In the genomic region with DNA sequence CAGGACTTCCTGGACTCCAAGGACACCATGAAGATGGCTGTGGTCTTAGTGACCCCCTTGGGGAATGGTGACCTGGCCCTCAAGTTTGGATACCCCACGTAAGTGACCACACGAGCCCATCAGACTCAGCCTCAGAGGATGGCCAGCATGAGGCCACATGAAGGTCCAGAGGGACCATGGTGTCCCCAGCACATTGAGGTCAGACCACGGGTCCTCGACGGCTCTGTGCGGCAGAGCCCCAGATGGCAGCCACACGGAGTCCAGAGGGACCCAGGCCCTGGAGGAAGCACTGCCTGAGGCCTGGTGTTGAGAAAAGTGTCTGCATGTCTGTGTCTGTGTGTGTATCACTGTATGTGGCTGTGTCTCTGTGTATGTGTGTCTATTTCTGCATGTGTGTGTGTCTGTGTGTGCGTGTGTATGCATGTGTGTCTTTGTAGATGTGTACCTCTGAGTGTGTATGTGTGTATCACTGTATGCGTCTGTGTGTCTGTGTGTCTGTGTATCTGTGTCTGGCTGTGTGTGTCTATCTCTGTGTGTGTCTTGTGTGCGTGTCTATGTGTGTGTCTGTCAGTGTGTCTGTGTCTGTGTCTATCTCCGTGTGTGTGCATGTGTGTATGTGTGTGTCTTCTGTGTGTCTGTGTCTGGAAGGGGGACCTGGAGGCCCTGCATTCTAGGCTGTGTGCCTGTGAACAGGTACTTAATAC, we compare ENCODE assay signal across 28 cellular contexts. TPM values are rescaled to one million over a fixed set of nuclear protein-coding genes. Genes with fewer than 3 reads are reported as not detected.
A peak's percentile ranks its signal among the peaks of the same experiment; 100 is the strongest.
DNase-seq lines count a peak whose midpoint lies in the region; ATAC-seq, FAIRE-seq and TF ChIP-seq lines count a peak whose summit lies in the region.
"Had no signal": no experiment of that assay in that cellular context is flagged by ENCODE, and none has a peak within 500 bp of the region (broad histone marks: within the 10 kb centered on the region; RNA-seq: fewer than 3 reads in every experiment).

No MANE protein-coding gene starts in this region.

- peaks cover 2% of the 10 kb centered on the region for H3K4me1 Mint-ChIP-seq in activated CD4-positive, alpha-beta T cell treated with anti-CD3 and anti-CD28 coated beads, Interleukin-2, amount 10 ng/mL, durations not matched to agents 7 days and 5 days
- H3K4me1 Mint-ChIP-seq in activated CD4-positive, alpha-beta T cell treated with anti-CD3 and anti-CD28 coated beads for 36 hours, result no peaks in the 10 kb centered on the region
- H3K4me1 Mint-ChIP-seq in endothelial cell (ENCODE audit: unreplicated experiment), result peaks cover 2% of the 10 kb centered on the region
- H3K4me1 Mint-ChIP-seq: mesothelial cell of epicardium; stimulated activated naive CD8-positive, alpha-beta T cell treated with anti-CD3 and anti-CD28 coated beads, Interleukin-15, amount 100 ng/mL, for 72 hours had no signal

- no peaks in the 10 kb centered on the region for H3K9me3 Mint-ChIP-seq in activated CD4-positive, alpha-beta T cell treated with anti-CD3 and anti-CD28 coated beads, Interleukin-2, amount 10 ng/mL, durations not matched to agents 7 days and 5 days
- H3K9me3 Mint-ChIP-seq in activated CD4-positive, alpha-beta T cell treated with anti-CD3 and anti-CD28 coated beads for 36 hours (ENCODE audit: low read depth), result no peaks in the 10 kb centered on the region
- H3K9me3 Mint-ChIP-seq in endothelial cell (ENCODE audit: unreplicated experiment), result no peaks in the 10 kb centered on the region
- H3K9me3 Mint-ChIP-seq: activated naive CD4-positive, alpha-beta T cell treated with anti-CD3 and anti-CD28 coated beads, Interleukin-2, amount 50 U/mL, for 72 hours; mesothelial cell of epicardium; stimulated activated naive CD8-positive, alpha-beta T cell treated with anti-CD3 and anti-CD28 coated beads, Interleukin-15, amount 100 ng/mL, for 72 hours; T-helper 2 cell treated with Interferon-gamma antibody and Interleukin-4, amounts not matched to agents 5 μg/mL and 100 μg/mL, for 36 hours had no signal

- peaks cover 4 to 51% (median 36%) of the 10 kb centered on the region in 3 experiments for H3K27me3 ChIP-seq in neuronal stem cell (ENCODE audit: control insufficient read depth in 3 of 3, insufficient read depth in 3 of 3, low read depth in 1 of 3, low read length in 3 of 3)
- peaks cover 14 to 31% of the 10 kb centered on the region in 2 donors for H3K27me3 ChIP-seq in breast epithelium

- POLR2A ChIA-PET in activated CD4-positive, alpha-beta T cell treated with anti-CD3 and anti-CD28 coated beads, Interleukin-2, amount 10 ng/mL, durations not matched to agents 7 days and 5 days (lab: Charles Lee), result no interaction called here
- POLR2A ChIA-PET in activated CD4-positive, alpha-beta T cell treated with anti-CD3 and anti-CD28 coated beads for 36 hours (lab: Charles Lee), result no interaction called here

- TF ChIP-seq CTCF in endothelial cell (IDR thresholded peaks at IDR 0.05; ENCODE audit: unreplicated experiment) (no peak), breast epithelium (IDR thresholded peaks at IDR 0.05) (no peak)

- no peak overlapping the region for H2BK5ac ChIP-seq in neuronal stem cell (ENCODE audit: low read length)

- intact Hi-C loops in activated CD4-positive, alpha-beta T cell treated with anti-CD3 and anti-CD28 coated beads for 36 hours (cut with DNase I, micrococcal nuclease), result no loop called here
- intact Hi-C loops in breast epithelium (cut with DNase I; ENCODE audit: low total_unique reads), result no loop called here

- H3K9me3 ChIP-seq in neuronal stem cell (replicated peaks in 1 of 2; ENCODE audit: control insufficient read depth in 2 of 2, insufficient read depth in 1 of 2, low read depth in 1 of 2, low read length in 2 of 2) (no peaks in the 10 kb centered on the region), breast epithelium (no peaks in the 10 kb centered on the region)
- H3K9me3 ChIP-seq: left lung, sigmoid colon, tibial nerve had no signal

- no peak overlapping the region for H2BK120ac ChIP-seq in neuronal stem cell (ENCODE audit: low read depth, low read length)

- H2BK15ac ChIP-seq in neuronal stem cell (ENCODE audit: low read length), result peak overlapping the region; percentile 20

- H3K4me1 ChIP-seq in neuronal stem cell (ENCODE audit: control insufficient read depth in 2 of 2, insufficient read depth in 1 of 2, low read depth in 1 of 2, low read length in 2 of 2), result peaks cover 0 to 2% of the 10 kb centered on the region in 2 donors
- no peaks in the 10 kb centered on the region for H3K4me1 ChIP-seq in breast epithelium
- H3K4me1 ChIP-seq: foreskin keratinocyte had no signal

- no peak overlapping the region for H3K9ac ChIP-seq in neuronal stem cell (ENCODE audit: low read depth, low read length, poor library complexity)
- H3K9ac ChIP-seq: GM23248 had no signal

- no peak overlapping the region for H4K8ac ChIP-seq in neuronal stem cell (ENCODE audit: low read depth, low read length)

- H3K23ac ChIP-seq in neuronal stem cell (ENCODE audit: low read depth, low read length, poor library complexity), result no peak overlapping the region

- H3K36me3 ChIP-seq in neuronal stem cell (replicated peaks in 1 of 2; ENCODE audit: control insufficient read depth in 2 of 2, insufficient read depth in 2 of 2, low read length in 2 of 2), result no peaks in the 10 kb centered on the region
- no peaks in the 10 kb centered on the region for H3K36me3 ChIP-seq in breast epithelium
- H3K36me3 ChIP-seq: left lung, sigmoid colon had no signal

- WGBS in neuronal stem cell (ENCODE audit: extremely low coverage in 2 of 2, insufficient read length in 2 of 2, insufficient replicate concordance in 1 of 2), 2 donors, result no CpG with 5 or more reads among the region's 11 CpGs

- peaks cover 28% of the 10 kb centered on the region for H3K27me3 Mint-ChIP-seq in activated CD4-positive, alpha-beta T cell treated with anti-CD3 and anti-CD28 coated beads, Interleukin-2, amount 10 ng/mL, durations not matched to agents 7 days and 5 days
- H3K27me3 Mint-ChIP-seq in activated CD4-positive, alpha-beta T cell treated with anti-CD3 and anti-CD28 coated beads for 36 hours, result peaks cover 13% of the 10 kb centered on the region
- peaks cover 14% of the 10 kb centered on the region for H3K27me3 Mint-ChIP-seq in endothelial cell (ENCODE audit: unreplicated experiment)

- CTCF ChIA-PET in activated CD4-positive, alpha-beta T cell treated with anti-CD3 and anti-CD28 coated beads, Interleukin-2, amount 10 ng/mL, durations not matched to agents 7 days and 5 days (lab: Charles Lee), result no interaction called here
- CTCF ChIA-PET in activated CD4-positive, alpha-beta T cell treated with anti-CD3 and anti-CD28 coated beads for 36 hours (lab: Charles Lee), result no interaction called here

- peak overlapping the region; percentile 90 for H2AK5ac ChIP-seq in neuronal stem cell (ENCODE audit: low read depth, low read length)

- H2BK12ac ChIP-seq in neuronal stem cell (ENCODE audit: low read length), result peak overlapping the region; percentile 46

- no peak overlapping the region for H3K4me3 Mint-ChIP-seq in activated CD4-positive, alpha-beta T cell treated with anti-CD3 and anti-CD28 coated beads, Interleukin-2, amount 10 ng/mL, durations not matched to agents 7 days and 5 days
- no peak overlapping the region for H3K4me3 Mint-ChIP-seq in activated CD4-positive, alpha-beta T cell treated with anti-CD3 and anti-CD28 coated beads for 36 hours
- H3K4me3 Mint-ChIP-seq in endothelial cell (ENCODE audit: unreplicated experiment), result peak overlapping the region; percentile 52
- H3K4me3 Mint-ChIP-seq: mesothelial cell of epicardium; stimulated activated naive CD8-positive, alpha-beta T cell treated with anti-CD3 and anti-CD28 coated beads, Interleukin-15, amount 100 ng/mL, for 72 hours; T-helper 2 cell treated with Interferon-gamma antibody and Interleukin-4, amounts not matched to agents 5 μg/mL and 100 μg/mL, for 36 hours had no signal

- ATAC-seq in activated CD4-positive, alpha-beta T cell treated with anti-CD3 and anti-CD28 coated beads for 36 hours, result no peak
- ATAC-seq: activated naive CD4-positive, alpha-beta T cell treated with anti-CD3 and anti-CD28 coated beads, Interleukin-2, amount 50 U/mL, for 72 hours; foreskin keratinocyte; left lung had no signal

- H3K4ac ChIP-seq in neuronal stem cell (ENCODE audit: low read length), result no peak overlapping the region

- H3K36me3 Mint-ChIP-seq in activated CD4-positive, alpha-beta T cell treated with anti-CD3 and anti-CD28 coated beads, Interleukin-2, amount 10 ng/mL, durations not matched to agents 7 days and 5 days (ENCODE audit: low read depth), result no peaks in the 10 kb centered on the region
- no peaks in the 10 kb centered on the region for H3K36me3 Mint-ChIP-seq in activated CD4-positive, alpha-beta T cell treated with anti-CD3 and anti-CD28 coated beads for 36 hours (ENCODE audit: low read depth)
- H3K36me3 Mint-ChIP-seq in endothelial cell (ENCODE audit: low read depth, unreplicated experiment), result peaks cover 9% of the 10 kb centered on the region
- H3K36me3 Mint-ChIP-seq: mesothelial cell of epicardium had no signal

- peak overlapping the region; percentile 0 for H3K27ac Mint-ChIP-seq in activated CD4-positive, alpha-beta T cell treated with anti-CD3 and anti-CD28 coated beads, Interleukin-2, amount 10 ng/mL, durations not matched to agents 7 days and 5 days
- no peak overlapping the region for H3K27ac Mint-ChIP-seq in activated CD4-positive, alpha-beta T cell treated with anti-CD3 and anti-CD28 coated beads for 36 hours
- no peak overlapping the region for H3K27ac Mint-ChIP-seq in endothelial cell (ENCODE audit: unreplicated experiment)
- H3K27ac Mint-ChIP-seq: activated naive CD4-positive, alpha-beta T cell treated with anti-CD3 and anti-CD28 coated beads, Interleukin-2, amount 50 U/mL, for 72 hours; mesothelial cell of epicardium; stimulated activated naive CD8-positive, alpha-beta T cell treated with anti-CD3 and anti-CD28 coated beads, Interleukin-15, amount 100 ng/mL, for 72 hours; T-helper 2 cell treated with Interferon-gamma antibody and Interleukin-4, amounts not matched to agents 5 μg/mL and 100 μg/mL, for 36 hours had no signal

- H3K27ac ChIP-seq in neuronal stem cell (replicated peaks; ENCODE audit: low read length), result no peak overlapping the region
- H3K27ac ChIP-seq in breast epithelium, result no peak overlapping the region
- H3K27ac ChIP-seq: foreskin keratinocyte, GM23248, hepatocyte, HL-60, sigmoid colon, SK-N-MC, tibial nerve had no signal

- peak; percentile 78 for FAIRE-seq in HTR-8/SVneo (lab: Jason Lieb, UNC)

- H3K14ac ChIP-seq in neuronal stem cell (ENCODE audit: low read length), result no peak overlapping the region

- no peak overlapping the region for H3K4me2 ChIP-seq in neuronal stem cell (ENCODE audit: insufficient read depth, low read length, poor library complexity, severe bottlenecking)
- H3K4me2 ChIP-seq: hepatocyte had no signal

- H3K79me1 ChIP-seq in neuronal stem cell (ENCODE audit: low read depth, low read length), result no peaks in the 10 kb centered on the region

- H3K4me3 ChIP-seq in neuronal stem cell (ENCODE audit: low read length in 2 of 2) (peak overlapping the region in 1 of 2 donors; percentile 18), breast epithelium (no peak overlapping the region)
- H3K4me3 ChIP-seq: GM23248, hepatocyte, left lung, sigmoid colon, SK-N-MC, tibial nerve had no signal

- H4K91ac ChIP-seq in neuronal stem cell (ENCODE audit: low read depth, low read length, poor library complexity), result no peak overlapping the region

- no peak for DNase-seq in activated CD4-positive, alpha-beta T cell treated with anti-CD3 and anti-CD28 coated beads, Interleukin-2, amount 10 ng/mL, durations not matched to agents 7 days and 5 days
- DNase-seq in activated CD4-positive, alpha-beta T cell treated with anti-CD3 and anti-CD28 coated beads for 36 hours, result no peak
- DNase-seq in HTR-8/SVneo (ENCODE audit: insufficient read length, low spot score) (no peak), endothelial cell (ENCODE audit: low spot score) (no peak), neuronal stem cell (ENCODE audit: low spot score) (no peak), breast epithelium (ENCODE audit: low spot score in 2 of 2) (no peak), dedifferentiated amniotic fluid mesenchymal stem cell (ENCODE audit: extremely low spot score) (no peak)
- no peak for DNase-seq in activated effector memory CD4-positive, alpha-beta T cell treated with anti-CD3 and anti-CD28 coated beads, Interleukin-2, amount 50 U/mL, for 16 hours
- DNase-seq: 8988T; DND-41; effector memory CD4-positive, alpha-beta T cell; foreskin keratinocyte; GM23248; left lung; NCI-H1048; NCI-H1694 treated with DMSO at 0.1 percent for 48 hours; NCI-H69; sigmoid colon; stimulated activated naive CD8-positive, alpha-beta T cell treated with anti-CD3 and anti-CD28 coated beads, Interleukin-15, amount 100 ng/mL, for 72 hours had no signal

- no peak overlapping the region for H3K18ac ChIP-seq in neuronal stem cell (ENCODE audit: low read length)

- no peak for TF ChIP-seq POLR2A in breast epithelium (IDR thresholded peaks at IDR 0.05)

- H2AFZ ChIP-seq in neuronal stem cell (ENCODE audit: low read length), result no peak overlapping the region
- H2AFZ ChIP-seq: GM23248, hepatocyte had no signal

RNA-seq across cellular contexts. Expression of a gene that starts 1.0 kb away (rescaled TPM):
- under 1 TPM; 0.48 to 0.67 TPM for total RNA-seq in activated CD4-positive, alpha-beta T cell treated with anti-CD3 and anti-CD28 coated beads, Interleukin-2, amount 10 ng/mL, durations not matched to agents 7 days and 5 days
- not detected for total RNA-seq in activated CD4-positive, alpha-beta T cell treated with anti-CD3 and anti-CD28 coated beads for 36 hours
- total RNA-seq in endothelial cell (ENCODE audit: unreplicated experiment), result not detected
- polyA plus RNA-seq in neuronal stem cell (2013, experiment 1 of 2), result 0.07 TPM
- polyA plus RNA-seq in neuronal stem cell (2013, experiment 2 of 2), result 0.07 TPM
- total RNA-seq in breast epithelium, result under 1 TPM in 2 of 3 donors, not detected in 1; 0.16 to 0.29 TPM
- total RNA-seq: activated naive CD4-positive, alpha-beta T cell treated with anti-CD3 and anti-CD28 coated beads, Interleukin-2, amount 50 U/mL, for 72 hours; foreskin keratinocyte; GM23248; RPMI7951 had no signal
- polyA plus RNA-seq: foreskin keratinocyte, GM23248, neural cell had no signal

RNA-seq across cellular contexts. Expression of a gene that starts 6.5 kb away (rescaled TPM):
- total RNA-seq in activated CD4-positive, alpha-beta T cell treated with anti-CD3 and anti-CD28 coated beads, Interleukin-2, amount 10 ng/mL, durations not matched to agents 7 days and 5 days, result 10 to 100 TPM; 22.1 to 24.0 TPM
- total RNA-seq in activated CD4-positive, alpha-beta T cell treated with anti-CD3 and anti-CD28 coated beads for 36 hours, result not detected
- total RNA-seq in endothelial cell (ENCODE audit: unreplicated experiment), result not detected
- polyA plus RNA-seq in neuronal stem cell (2013, experiment 1 of 2), result 0.33 TPM
- polyA plus RNA-seq in neuronal stem cell (2013, experiment 2 of 2), result 0.42 TPM
- 10 to 100 TPM; 46.7 to 72.6 (median 48.2) TPM for total RNA-seq in breast epithelium
- total RNA-seq: activated naive CD4-positive, alpha-beta T cell treated with anti-CD3 and anti-CD28 coated beads, Interleukin-2, amount 50 U/mL, for 72 hours; foreskin keratinocyte; GM23248 had no signal
- polyA plus RNA-seq: foreskin keratinocyte had no signal

RNA-seq across cellular contexts. Expression of a gene that starts 8.5 kb away (rescaled TPM):
- 10 to 100 TPM; 80.2 to 98.4 TPM for total RNA-seq in activated CD4-positive, alpha-beta T cell treated with anti-CD3 and anti-CD28 coated beads, Interleukin-2, amount 10 ng/mL, durations not matched to agents 7 days and 5 days
- 10 to 100 TPM; 52.7 to 67.1 TPM for total RNA-seq in activated CD4-positive, alpha-beta T cell treated with anti-CD3 and anti-CD28 coated beads for 36 hours
- 8.3 TPM for total RNA-seq in endothelial cell (ENCODE audit: unreplicated experiment)
- 57.4 TPM for polyA plus RNA-seq in neuronal stem cell (2013, experiment 1 of 2)
- 58.1 TPM for polyA plus RNA-seq in neuronal stem cell (2013, experiment 2 of 2)
- total RNA-seq in breast epithelium, result 10 to 100 TPM; 24.6 to 66.2 (median 49.2) TPM

RNA-seq across cellular contexts. Expression of a gene that starts 12.6 kb away (rescaled TPM):
- total RNA-seq in activated CD4-positive, alpha-beta T cell treated with anti-CD3 and anti-CD28 coated beads, Interleukin-2, amount 10 ng/mL, durations not matched to agents 7 days and 5 days, result 1 to 10 TPM; 2.6 to 4.4 TPM
- total RNA-seq in activated CD4-positive, alpha-beta T cell treated with anti-CD3 and anti-CD28 coated beads for 36 hours, result not detected
- total RNA-seq in endothelial cell (ENCODE audit: unreplicated experiment) (not detected), breast epithelium (1 to 10 TPM in 1 of 3 donors, under 1 TPM in 1, not detected in 1; 0.32 to 3.5 TPM)
- polyA plus RNA-seq in neuronal stem cell (2013, experiment 1 of 2), result not detected
- polyA plus RNA-seq in neuronal stem cell (2013, experiment 2 of 2), result not detected
- total RNA-seq: activated naive CD4-positive, alpha-beta T cell treated with anti-CD3 and anti-CD28 coated beads, Interleukin-2, amount 50 U/mL, for 72 hours had no signal
- polyA plus RNA-seq: neural cell had no signal

RNA-seq across cellular contexts. Expression of a gene that starts 31.7 kb away (rescaled TPM):
- 1 to 10 TPM; 3.1 to 3.5 TPM for total RNA-seq in activated CD4-positive, alpha-beta T cell treated with anti-CD3 and anti-CD28 coated beads, Interleukin-2, amount 10 ng/mL, durations not matched to agents 7 days and 5 days
- 1 to 10 TPM; 1.1 to 1.5 TPM for total RNA-seq in activated CD4-positive, alpha-beta T cell treated with anti-CD3 and anti-CD28 coated beads for 36 hours
- 1.5 TPM for total RNA-seq in endothelial cell (ENCODE audit: unreplicated experiment)
- 0.07 TPM for polyA plus RNA-seq in neuronal stem cell (2013, experiment 1 of 2)
- 0.12 TPM for polyA plus RNA-seq in neuronal stem cell (2013, experiment 2 of 2)
- total RNA-seq in breast epithelium, result 1 to 10 TPM in 2 of 3 donors, not detected in 1; 1.8 to 5.6 TPM
- total RNA-seq: foreskin keratinocyte, GM23248, RPMI7951 had no signal
- polyA plus RNA-seq: GM23248 had no signal

Comparison
In these comparisons a context has a peak if more than half of its experiments do, and no peak if none do; other contexts are left out.
1. RNA of a gene that starts 6.5 kb away (total RNA-seq): 46.7 to 72.6 TPM in breast epithelium and 22.1 to 24.0 TPM in activated CD4-positive, alpha-beta T cell treated with anti-CD3 and anti-CD28 coated beads, Interleukin-2, amount 10 ng/mL, durations not matched to agents 7 days and 5 days; not detected in activated CD4-positive, alpha-beta T cell treated with anti-CD3 and anti-CD28 coated beads for 36 hours and not detected in endothelial cell (single experiment); every median in the first group is over 10 times any median in the second.